ENCODE assay signal across 24 cellular contexts in genomic region chr10:5647507-5648240, GRCh38. TPM values are rescaled to one million over a fixed set of nuclear protein-coding genes. Genes with fewer than 3 reads are reported as not detected.
DNase-seq lines count a peak whose midpoint lies in the region; ATAC-seq, FAIRE-seq and TF ChIP-seq lines count a peak whose summit lies in the region.
"Had no signal": no experiment of that assay in that cellular context is flagged by ENCODE, and none has a peak within 500 bp of the region (broad histone marks: within the 10 kb centered on the region; RNA-seq: fewer than 3 reads in every experiment).

No MANE protein-coding gene starts in this region.

- H2AFZ ChIP-seq in K562 (ENCODE audit: low read depth, low read length) = no peak overlapping the region
- H2AFZ ChIP-seq: neural progenitor cell had no signal

- TF ChIP-seq CTCF in HEK293 (tag by site-specific recombination; IDR thresholded peaks at IDR 0.05) (no peak), K562 (IDR thresholded peaks at IDR 0.05 in 2 of 3, conservative IDR thresholded peaks at IDR 0.05 in 1 of 3; ENCODE audit: insufficient read depth in 2 of 3, low read depth in 1 of 3, low read length in 3 of 3) (no peak)

- no peaks in the 10 kb centered on the region for H4K20me1 ChIP-seq in K562 (replicated peaks; ENCODE audit: control insufficient read depth, insufficient read depth, low read length)

- no peak overlapping the region for H3K4me3 ChIP-seq in HEK293 (ENCODE audit: low read depth, low read length)
- H3K4me3 ChIP-seq in K562 = no peak overlapping the region
- H3K4me3 ChIP-seq: BLaER1, HAP-1, neural progenitor cell, upper lobe of left lung had no signal

- H3K9ac ChIP-seq in K562 (ENCODE audit: insufficient read depth in 1 of 2, low read depth in 2 of 2, low read length in 2 of 2) = no peak overlapping the region
- H3K9ac ChIP-seq: BLaER1, neural progenitor cell had no signal

- H3K4me2 ChIP-seq in K562 (ENCODE audit: insufficient read depth, low read length) = no peak overlapping the region
- H3K4me2 ChIP-seq: neural progenitor cell had no signal

- intact Hi-C loops in K562 (cut with micrococcal nuclease) (no loop called here), sciatic nerve (cut with DNase I) (no loop called here)

- H3K9me1 ChIP-seq in K562 (ENCODE audit: control insufficient read depth, insufficient read depth, low read length) = no peaks in the 10 kb centered on the region

- in situ Hi-C loops in K562 (cut with MboI) = no loop called here

- no peaks in the 10 kb centered on the region for H3K9me3 Mint-ChIP-seq in activated naive CD8-positive, alpha-beta T cell (ENCODE audit: low read depth)
- H3K9me3 Mint-ChIP-seq in activated naive CD8-positive, alpha-beta T cell treated with anti-CD3 and anti-CD28 coated beads for 36 hours = no peaks in the 10 kb centered on the region
- H3K9me3 Mint-ChIP-seq: activated CD8-positive, alpha-beta T cell treated with anti-CD3 and anti-CD28 coated beads for 36 hours; memory B cell; neural progenitor cell had no signal

- no peaks in the 10 kb centered on the region for H3K79me2 ChIP-seq in K562 (ENCODE audit: control insufficient read depth, insufficient read depth, low read length)

- H3K36me3 ChIP-seq in HEK293 (ENCODE audit: control insufficient read depth in 2 of 2, insufficient read depth in 1 of 2, low read length in 2 of 2) (peaks cover 9 to 10% of the 10 kb centered on the region in 2 experiments; a peak in 2 of 3 replicates), K562 (ENCODE audit: control insufficient read depth, insufficient read depth, low read length) (peaks cover 16% of the 10 kb centered on the region; the same call in 1 of the 3 replicates)
- H3K36me3 ChIP-seq: neural progenitor cell had no signal

- TF ChIP-seq POLR2A in K562 (conservative IDR thresholded peaks at IDR 0.05) = no peak

- no peak for DNase-seq in activated naive CD8-positive, alpha-beta T cell treated with anti-CD3 and anti-CD28 coated beads for 36 hours
- DNase-seq in K562 (ENCODE audit: extremely low read depth in 1 of 4, low spot score in 3 of 4) (no peak), sciatic nerve (ENCODE audit: low spot score) (peak; percentile 26), NCI-H69 (lab: John Stamatoyannopoulos, UW) (no peak), anterior cingulate cortex (lab: John Stamatoyannopoulos, UW) (no peak), NCI-H146 (lab: John Stamatoyannopoulos, UW) (no peak)
- DNase-seq: activated CD8-positive, alpha-beta memory T cell treated with anti-CD3 and anti-CD28 coated beads, Interleukin-2, amount 50 U/mL, for 48 hours; activated CD8-positive, alpha-beta T cell treated with anti-CD3 and anti-CD28 coated beads for 36 hours; activated gamma-delta T cell; Kasumi-1; NCI-H1694; RPMI8226; stimulated activated CD4-positive, alpha-beta T cell treated with anti-CD3 and anti-CD28 coated beads, Interleukin-4, amount 100 ng/mL, for 24 hours had no signal

- TF ChIP-seq RAD21 in K562 (CRISPR knock-in tag; conservative IDR thresholded peaks at IDR 0.05 in 1 of 2, IDR thresholded peaks at IDR 0.05 in 1 of 2) = no peak

- TF ChIP-seq EP300 in K562 (IDR thresholded peaks at IDR 0.05; ENCODE audit: low read length) = no peak

- no peaks in the 10 kb centered on the region for H3K27me3 Mint-ChIP-seq in activated naive CD8-positive, alpha-beta T cell
- H3K27me3 Mint-ChIP-seq in activated naive CD8-positive, alpha-beta T cell treated with anti-CD3 and anti-CD28 coated beads for 36 hours = no peaks in the 10 kb centered on the region
- H3K27me3 Mint-ChIP-seq: activated CD8-positive, alpha-beta T cell treated with anti-CD3 and anti-CD28 coated beads for 36 hours; progenitor cell of endocrine pancreas had no signal

- BruUV-seq in K562 (replicated peaks; lab: Mats Ljungman, UMichigan) = no TSS peak

- ATAC-seq in K562 (no peak), sciatic nerve (no peak)
- ATAC-seq: activated CD8-positive, alpha-beta T cell treated with anti-CD3 and anti-CD28 coated beads for 36 hours; esophagus mucosa; left lobe of liver had no signal

- peak overlapping the region; percentile 85 for H3K27ac Mint-ChIP-seq in activated naive CD8-positive, alpha-beta T cell
- H3K27ac Mint-ChIP-seq in activated naive CD8-positive, alpha-beta T cell treated with anti-CD3 and anti-CD28 coated beads for 36 hours = no peak overlapping the region
- H3K27ac Mint-ChIP-seq: activated CD8-positive, alpha-beta T cell treated with anti-CD3 and anti-CD28 coated beads for 36 hours; memory B cell; neural progenitor cell had no signal

- no peak overlapping the region for H3K27ac ChIP-seq in HEK293 (ENCODE audit: extremely low read depth, low read depth, low read length)
- no peak overlapping the region for H3K27ac ChIP-seq in K562 (ENCODE audit: extremely low read depth, low read depth, low read length)
- H3K27ac ChIP-seq: neural progenitor cell, upper lobe of left lung had no signal

- H3K4me1 ChIP-seq in HEK293 (ENCODE audit: control insufficient read depth, insufficient read depth, low read length) = no peaks in the 10 kb centered on the region
- H3K4me1 ChIP-seq in K562 (replicated peaks in 1 of 2; ENCODE audit: control insufficient read depth in 2 of 2, insufficient read depth in 2 of 2, low read length in 2 of 2) = peaks cover 0 to 11% of the 10 kb centered on the region in 2 experiments; a peak in 2 of 5 replicates
- H3K4me1 ChIP-seq: HAP-1, neural progenitor cell, upper lobe of left lung had no signal

- H3K36me3 Mint-ChIP-seq in activated naive CD8-positive, alpha-beta T cell = peaks cover 12% of the 10 kb centered on the region
- H3K36me3 Mint-ChIP-seq in activated naive CD8-positive, alpha-beta T cell treated with anti-CD3 and anti-CD28 coated beads for 36 hours = peaks cover 7% of the 10 kb centered on the region

- WGBS in K562 (ENCODE audit: insufficient coverage, low coverage, missing lambda C conversion rate) = 58% methylated on average over 10 of the region's 11 CpGs

- no peaks in the 10 kb centered on the region for H3K4me1 Mint-ChIP-seq in activated naive CD8-positive, alpha-beta T cell (ENCODE audit: low read depth)
- no peaks in the 10 kb centered on the region for H3K4me1 Mint-ChIP-seq in activated naive CD8-positive, alpha-beta T cell treated with anti-CD3 and anti-CD28 coated beads for 36 hours

- POLR2A ChIA-PET in HEK293 (lab: Yijun Ruan, JAX) = no interaction called here
- POLR2A ChIA-PET in K562 (lab: Yijun Ruan, JAX) = no interaction called here

- H3K27me3 ChIP-seq in K562 (ENCODE audit: control insufficient read depth in 2 of 2, insufficient read depth in 2 of 2, low read length in 2 of 2) = no peaks in the 10 kb centered on the region
- H3K27me3 ChIP-seq: BLaER1, neural progenitor cell, upper lobe of left lung had no signal

- FAIRE-seq in K562 (lab: Jason Lieb, UNC) = no peak
- FAIRE-seq: G401.6 had no signal

- no peak overlapping the region for H3K4me3 Mint-ChIP-seq in activated naive CD8-positive, alpha-beta T cell
- H3K4me3 Mint-ChIP-seq in activated naive CD8-positive, alpha-beta T cell treated with anti-CD3 and anti-CD28 coated beads for 36 hours = no peak overlapping the region
- H3K4me3 Mint-ChIP-seq: activated CD8-positive, alpha-beta T cell treated with anti-CD3 and anti-CD28 coated beads for 36 hours; memory B cell; neural progenitor cell had no signal

- CTCF ChIA-PET in HEK293 (lab: Yijun Ruan, JAX) (no interaction called here), K562 (lab: Yijun Ruan, JAX; ENCODE audit: low intra/inter-chr PET ratio) (no interaction called here)

- H3K9me3 ChIP-seq in HEK293 (ENCODE audit: control insufficient read depth, insufficient read depth, low read depth, low read length) (no peaks in the 10 kb centered on the region), K562 (replicated peaks; ENCODE audit: control insufficient read depth, insufficient read depth, low read depth, low read length) (no peaks in the 10 kb centered on the region)
- H3K9me3 ChIP-seq: BLaER1, HAP-1, upper lobe of left lung had no signal

RNA-seq across cellular contexts. Expression of gene ASB13, which starts 18.7 kb away (rescaled TPM):
- total RNA-seq in activated naive CD8-positive, alpha-beta T cell treated with anti-CD3 and anti-CD28 coated beads for 36 hours = 10 to 100 TPM; 11.3 to 12.0 TPM
- total RNA-seq in K562 (2011; cell fraction: chromatin; rRNA removed; ENCODE audit: low replicate concordance) = 5.8 and 11.8 TPM in 2 replicates
- total RNA-seq in K562 (2011; cell fraction: nucleolus; rRNA removed) = 8.6 and 12.8 TPM in 2 replicates
- total RNA-seq in K562 (2011; cell fraction: nucleoplasm; rRNA removed) = 5.2 and 5.6 TPM in 2 replicates
- total RNA-seq in K562 (2014; rRNA removed) (18.2 and 21.8 TPM in 2 replicates), K562 (2014; rRNA removed; fragmentation: Illumina TruSeq; extraction: Trizol) (12.4 and 14.2 TPM in 2 replicates), K562 (2015; rRNA removed; fragmentation: Illumina TruSeq; extraction: Trizol) (15.5 and 16.9 TPM in 2 replicates), K562 (2021) (28.8 and 33.2 TPM in 2 replicates), sciatic nerve (18.9 TPM)
- polyA plus RNA-seq in K562 (2011; rRNA removed) (17.4 and 18.1 TPM in 2 replicates), K562 (2014; fragmentation: Illumina TruSeq; extraction: Trizol) (15.5 and 16.9 TPM in 2 replicates), K562 (2014; fragmentation: Nextera tagmentation; extraction: Ambion mirVana) (1 to 10 TPM; 5.2 to 6.9 TPM), K562 (2014; rRNA removed) (14.5 and 18.7 TPM in 2 replicates)
- polyA plus RNA-seq in K562 (2011; cell fraction: cytosol; rRNA removed) = 21.7 and 26.7 TPM in 2 replicates
- 12.9 and 14.4 TPM in 2 replicates for polyA plus RNA-seq in K562 (2011; cell fraction: nucleus; rRNA removed)
- polyA plus RNA-seq in K562 (2012) = 14.6 and 18.9 TPM in 2 replicates
- 15.3 and 18.8 TPM in 2 replicates for polyA minus RNA-seq in K562 (2011; rRNA and poly(A)+ RNA removed)
- 17.8 and 19.0 TPM in 2 replicates for polyA minus RNA-seq in K562 (2011; cell fraction: cytosol; rRNA and poly(A)+ RNA removed)
- polyA minus RNA-seq in K562 (2011; cell fraction: nucleus; rRNA and poly(A)+ RNA removed) = 4.6 and 6.1 TPM in 2 replicates

RNA-seq across cellular contexts. Expression of gene TASOR2, which starts 37.0 kb away (rescaled TPM):
- 10 to 100 TPM; 63.4 to 63.9 TPM for total RNA-seq in activated naive CD8-positive, alpha-beta T cell treated with anti-CD3 and anti-CD28 coated beads for 36 hours
- total RNA-seq in K562 (2011; cell fraction: chromatin; rRNA removed; ENCODE audit: low replicate concordance) = 55.2 and 226 TPM in 2 replicates
- 35.5 and 61.6 TPM in 2 replicates for total RNA-seq in K562 (2011; cell fraction: nucleolus; rRNA removed)
- 75.3 and 118 TPM in 2 replicates for total RNA-seq in K562 (2011; cell fraction: nucleoplasm; rRNA removed)
- total RNA-seq in K562 (2014; rRNA removed) (63.2 and 65.0 TPM in 2 replicates), K562 (2014; rRNA removed; fragmentation: Illumina TruSeq; extraction: Trizol) (68.0 and 76.3 TPM in 2 replicates), K562 (2015; rRNA removed; fragmentation: Illumina TruSeq; extraction: Trizol) (67.3 and 75.3 TPM in 2 replicates), K562 (2021) (60.9 and 66.2 TPM in 2 replicates), sciatic nerve (77.3 TPM)
- polyA plus RNA-seq in K562 (2011; rRNA removed) (38.1 and 48.4 TPM in 2 replicates), K562 (2014; fragmentation: Illumina TruSeq; extraction: Trizol) (49.2 and 52.3 TPM in 2 replicates), K562 (2014; fragmentation: Nextera tagmentation; extraction: Ambion mirVana) (10 to 100 TPM; 12.7 to 14.1 TPM), K562 (2014; rRNA removed) (35.7 and 37.3 TPM in 2 replicates)
- polyA plus RNA-seq in K562 (2011; cell fraction: cytosol; rRNA removed) = 10.4 and 13.8 TPM in 2 replicates
- polyA plus RNA-seq in K562 (2011; cell fraction: nucleus; rRNA removed) = 69.3 and 70.3 TPM in 2 replicates
- 24.7 and 31.3 TPM in 2 replicates for polyA plus RNA-seq in K562 (2012)
- polyA minus RNA-seq in K562 (2011; rRNA and poly(A)+ RNA removed) = 89.0 and 95.1 TPM in 2 replicates
- 33.9 and 39.1 TPM in 2 replicates for polyA minus RNA-seq in K562 (2011; cell fraction: cytosol; rRNA and poly(A)+ RNA removed)
- 68.9 and 95.9 TPM in 2 replicates for polyA minus RNA-seq in K562 (2011; cell fraction: nucleus; rRNA and poly(A)+ RNA removed)
